9 cellular contexts compared by ENCODE assay signal in genomic region chr7:65475734-65476319, GRCh38.
A peak's percentile ranks its signal among the peaks of the same experiment; 100 is the strongest.
DNase-seq lines count a peak whose midpoint lies in the region; ATAC-seq, FAIRE-seq and TF ChIP-seq lines count a peak whose summit lies in the region.
"Had no signal": no experiment of that assay in that cellular context is flagged by ENCODE, and none has a peak within 500 bp of the region (broad histone marks: within the 10 kb centered on the region; RNA-seq: fewer than 3 reads in every experiment).

No MANE protein-coding gene starts in this region.

- H3K4me2 ChIP-seq in K562 (ENCODE audit: insufficient read depth, low read length): no peak overlapping the region

- CTCF ChIA-PET in K562 (lab: Yijun Ruan, JAX; ENCODE audit: low intra/inter-chr PET ratio): no interaction called here

- in situ Hi-C loops in K562 (cut with MboI): no loop called here

- WGBS in K562 (ENCODE audit: insufficient coverage, low coverage, missing lambda C conversion rate): 3% methylated on average over 8 of the region's 8 CpGs
- WGBS in gastroesophageal sphincter (ENCODE audit: low coverage in 1 of 2), 2 donors: 54 to 64% methylated on average over 5 to 8 of the region's 8 CpGs

- H3K27me3 ChIP-seq in K562 (ENCODE audit: control insufficient read depth in 2 of 2, insufficient read depth in 2 of 2, low read length in 2 of 2): peaks cover 2 to 17% of the 10 kb centered on the region in 2 experiments; a peak in 2 of 5 replicates
- peaks cover 10% of the 10 kb centered on the region for H3K27me3 ChIP-seq in gastroesophageal sphincter

- TF ChIP-seq CTCF in GM20000 (IDR thresholded peaks at IDR 0.05; ENCODE audit: extremely low read depth, missing control alignments) (no peak), K562 (IDR thresholded peaks at IDR 0.05 in 2 of 3, conservative IDR thresholded peaks at IDR 0.05 in 1 of 3; ENCODE audit: insufficient read depth in 2 of 3, low read depth in 1 of 3, low read length in 3 of 3) (no peak), gastroesophageal sphincter (IDR thresholded peaks at IDR 0.05) (no peak)

- H3K4me1 ChIP-seq in K562 (replicated peaks in 1 of 2; ENCODE audit: control insufficient read depth in 2 of 2, insufficient read depth in 2 of 2, low read length in 2 of 2) (no peaks in the 10 kb centered on the region; a peak in 1 of 5 replicates), gastroesophageal sphincter (no peaks in the 10 kb centered on the region)

- no peak for TF ChIP-seq RAD21 in K562 (CRISPR knock-in tag; conservative IDR thresholded peaks at IDR 0.05 in 1 of 2, IDR thresholded peaks at IDR 0.05 in 1 of 2)

- no TSS peak for BruUV-seq in K562 (replicated peaks; lab: Mats Ljungman, UMichigan)

- POLR2A ChIA-PET in K562 (lab: Yijun Ruan, JAX): no interaction called here

- DNase-seq in Daoy (ENCODE audit: low read depth) (peak; percentile 68), GM20000 (ENCODE audit: low spot score) (peak; percentile 38), K562 (ENCODE audit: extremely low read depth in 1 of 4, low spot score in 3 of 4) (no peak), NCI-H510A (lab: John Stamatoyannopoulos, UW) (no peak), H54 (ENCODE audit: insufficient read length, low spot score) (no peak)
- no peak for DNase-seq in stimulated activated CD4-positive, alpha-beta T cell treated with anti-CD3 and anti-CD28 coated beads, Interleukin-4, amount 100 ng/mL, for 24 hours
- DNase-seq: GM23248 had no signal

- TF ChIP-seq POLR2A in K562 (conservative IDR thresholded peaks at IDR 0.05): no peak
- no peak for TF ChIP-seq POLR2A in gastroesophageal sphincter (IDR thresholded peaks at IDR 0.05)
- no peak for TF ChIP-seq POLR2A in H54 (IDR thresholded peaks at IDR 0.05; ENCODE audit: low read depth, low read length)

- intact Hi-C loops in K562 (cut with micrococcal nuclease): loop anchor here (10.0 kb wide), 1 partner anchor 521 kb away; no protein-coding TSS in a partner anchor

- H3K9ac ChIP-seq in K562 (ENCODE audit: insufficient read depth in 1 of 2, low read depth in 2 of 2, low read length in 2 of 2): no peak overlapping the region
- H3K9ac ChIP-seq: GM23248 had no signal

- H3K4me3 ChIP-seq in K562 (no peak overlapping the region), gastroesophageal sphincter (no peak overlapping the region)
- H3K4me3 ChIP-seq: GM23248 had no signal

- TF ChIP-seq EP300 in K562 (IDR thresholded peaks at IDR 0.05; ENCODE audit: low read length) (no peak), gastroesophageal sphincter (IDR thresholded peaks at IDR 0.05) (no peak)

- H3K36me3 ChIP-seq in K562 (ENCODE audit: control insufficient read depth, insufficient read depth, low read length) (no peaks in the 10 kb centered on the region), gastroesophageal sphincter (no peaks in the 10 kb centered on the region)

- H3K79me2 ChIP-seq in K562 (ENCODE audit: control insufficient read depth, insufficient read depth, low read length): no peaks in the 10 kb centered on the region

- no peaks in the 10 kb centered on the region for H4K20me1 ChIP-seq in K562 (replicated peaks; ENCODE audit: control insufficient read depth, insufficient read depth, low read length)

- peak; percentile 86 for ATAC-seq in HG03565 (IDR thresholded peaks at IDR 0.05; ENCODE audit: unreplicated experiment)
- ATAC-seq in K562: no peak; the same call in none of the 3 replicates
- no peak for ATAC-seq in gastroesophageal sphincter

- FAIRE-seq in K562 (lab: Jason Lieb, UNC) (no peak), H54 (lab: Jason Lieb, UNC) (no peak)

- H3K9me1 ChIP-seq in K562 (ENCODE audit: control insufficient read depth, insufficient read depth, low read length): no peaks in the 10 kb centered on the region

- no peak overlapping the region for H3K27ac ChIP-seq in K562 (ENCODE audit: extremely low read depth, low read depth, low read length)
- H3K27ac ChIP-seq in gastroesophageal sphincter: no peak overlapping the region
- H3K27ac ChIP-seq: GM23248 had no signal

- no peak overlapping the region for H2AFZ ChIP-seq in K562 (ENCODE audit: low read depth, low read length)
- H2AFZ ChIP-seq: GM23248 had no signal

- H3K9me3 ChIP-seq in K562 (replicated peaks; ENCODE audit: control insufficient read depth, insufficient read depth, low read depth, low read length) (no peaks in the 10 kb centered on the region), gastroesophageal sphincter (peaks cover 0 to 31% (median 0%) of the 10 kb centered on the region in 3 donors)

TF ChIP-seq in K562, 482 proteins besides CTCF, POLR2A, EP300 and RAD21:
- TF ChIP-seq THRA (IDR thresholded peaks at IDR 0.05) (no peak), GABPA (tag; conservative IDR thresholded peaks at IDR 0.05; ENCODE audit: low read depth) (peak; percentile 71), NR2C2 (CRISPR knock-in tag; IDR thresholded peaks at IDR 0.05) (no peak), NR2C2 (tag; IDR thresholded peaks at IDR 0.05) (peak; percentile 28; the same call in 1 of the 2 replicates), RNF2 (IDR thresholded peaks at IDR 0.05) (peak; percentile 24; the same call in 1 of the 2 replicates)

Comparison
In these comparisons a context has a peak if more than half of its experiments do, and no peak if none do; other contexts are left out.
1. DNase-seq: peak in Daoy (single experiment) and GM20000 (single experiment); none in K562 (0 of 4), NCI-H510A (single experiment), stimulated activated CD4-positive, alpha-beta T cell treated with anti-CD3 and anti-CD28 coated beads, Interleukin-4, amount 100 ng/mL, for 24 hours (single experiment) and H54 (single experiment).